17 cellular contexts compared by ENCODE assay signal in the genomic region with DNA sequence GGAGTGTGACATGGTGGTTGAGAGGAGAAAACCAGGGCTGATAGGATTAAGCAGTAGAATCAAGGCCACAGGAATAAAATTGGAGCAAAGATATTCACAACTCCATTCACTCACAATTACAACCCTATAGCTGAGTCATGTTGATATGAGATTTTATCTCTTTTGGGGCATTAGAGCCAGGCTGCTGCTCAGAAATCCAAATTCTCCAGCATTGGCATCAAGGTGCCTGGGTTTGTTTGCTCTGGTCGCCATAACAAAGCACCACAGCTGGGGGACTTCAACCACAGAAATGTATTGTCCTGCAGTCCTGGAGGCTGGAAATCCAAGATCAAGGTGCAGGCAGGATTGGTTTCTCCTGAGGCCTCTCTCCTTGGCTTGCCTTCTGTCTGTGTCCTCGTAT. TPM values are rescaled to one million over a fixed set of nuclear protein-coding genes. Genes with fewer than 3 reads are reported as not detected.
DNase-seq lines count a peak whose midpoint lies in the region; ATAC-seq, FAIRE-seq and TF ChIP-seq lines count a peak whose summit lies in the region.
"Had no signal": no experiment of that assay in that cellular context is flagged by ENCODE, and none has a peak within 500 bp of the region (broad histone marks: within the 10 kb centered on the region; RNA-seq: fewer than 3 reads in every experiment).

No MANE protein-coding gene starts in this region.

- no peak for FAIRE-seq in A549 (lab: Jason Lieb, UNC)
- no peak for FAIRE-seq in RCC 7860 (lab: Jason Lieb, UNC)
- FAIRE-seq in frontal cortex (lab: Jason Lieb, UNC), result no peak
- FAIRE-seq: GM19239 had no signal

- TF ChIP-seq CTCF in A549 (IDR thresholded peaks at IDR 0.05), result no peak

- no peak overlapping the region for H3K4me3 ChIP-seq in A549

- TF ChIP-seq POLR2A in A549 (IDR thresholded peaks at IDR 0.05; ENCODE audit: low read length), result no peak

- POLR2A ChIA-PET in A549 (lab: Yijun Ruan, JAX), result no interaction called here

- WGBS in A549 (ENCODE audit: missing lambda C conversion rate), result 84% methylated on average over 2 of the region's 2 CpGs

- no peak for TF ChIP-seq EP300 in A549 (IDR thresholded peaks at IDR 0.05)

- no peak; a peak in 1 of 6 replicates for ATAC-seq in A549
- ATAC-seq: T-cell had no signal

- no peak for TF ChIP-seq RAD21 in A549 (conservative IDR thresholded peaks at IDR 0.05 in 1 of 2, IDR thresholded peaks at IDR 0.05 in 1 of 2)

- no peaks in the 10 kb centered on the region for H3K9me3 ChIP-seq in A549

- CTCF ChIA-PET in A549 (lab: Yijun Ruan, JAX), result interaction anchor here (1.4 to 1.5 kb wide), 3 partner anchors 10 to 306 kb away, joined by 3 to 5 read pairs (median 3); no protein-coding TSS in a partner anchor

- H3K27ac ChIP-seq in A549, result peak overlapping the region; percentile 19 to 85; a peak in 4 of 6 replicates

- no peak overlapping the region for H3K4me2 ChIP-seq in A549

- H3K4me1 ChIP-seq in A549, result peaks cover 66% of the 10 kb centered on the region

- peak in 1 of 2 experiments; percentile 52 for DNase-seq in A549 (ENCODE audit: low read depth in 1 of 2, low spot score in 1 of 2)
- peak; percentile 82 for DNase-seq in Daoy (ENCODE audit: low read depth)
- peak; percentile 59 for DNase-seq in RCC 7860 (ENCODE audit: low spot score)
- DNase-seq in glomerular visceral epithelial cell (ENCODE audit: extremely low spot score), result peak; percentile 50
- no peak for DNase-seq in stimulated activated naive CD4-positive, alpha-beta T cell treated with Interleukin-2 at 50 U/mL for 16 hours (lab: John Stamatoyannopoulos, UW)
- DNase-seq in frontal cortex (ENCODE audit: low spot score in 2 of 2), result no peak
- DNase-seq in amygdala (lab: John Stamatoyannopoulos, UW), result no peak
- DNase-seq: CD4-positive, CD25-positive, alpha-beta regulatory T cell; EL; Karpas-422; NCI-H2081 treated with DMSO at 0.1 percent for 48 hours; NCI-H2171 treated with DMSO at 0.1 percent for 48 hours; NCI-H526; OCI-M1; SIG-M5; T-cell had no signal

TF ChIP-seq in A549, 52 proteins besides CTCF, POLR2A, EP300 and RAD21:
- TF ChIP-seq GATA3 (IDR thresholded peaks at IDR 0.05; ENCODE audit: borderline replicate concordance), result peak; percentile 48; the same call in 1 of the 2 replicates
- no peak for TF ChIP-seq RARB (CRISPR knock-in tag; IDR thresholded peaks at IDR 0.05)

RNA-seq across cellular contexts. Expression of a gene that starts 52.5 kb away (rescaled TPM):
- polyA plus RNA-seq in A549 (2011; rRNA removed) (23.2 and 42.3 TPM in 2 replicates), A549 (2017; fragmentation: RNase III; extraction: RNeasy Plus Mini Kit Qiagen cat#74134 plus additional on column Dnase treatment) (34.7 to 37.6 TPM (median 37.0 TPM) in 3 replicates)
- polyA plus RNA-seq in A549 (2012; cell fraction: cytosol; rRNA removed), result 10.1 and 12.7 TPM in 2 replicates
- polyA plus RNA-seq in A549 (2012; cell fraction: nucleus; rRNA removed), result 19.9 and 33.8 TPM in 2 replicates
- polyA minus RNA-seq in A549 (2011; rRNA and poly(A)+ RNA removed), result 64.5 and 88.4 TPM in 2 replicates
- 66.3 and 78.2 TPM in 2 replicates for total RNA-seq in Daoy (2014; rRNA removed; shearing (Covaris generic))
- 48.5 TPM for total RNA-seq in frontal cortex

Comparison
In these comparisons a context has a peak if more than half of its experiments do, and no peak if none do; other contexts are left out.
1. DNase-seq: peak in Daoy (single experiment), RCC 7860 (single experiment) and glomerular visceral epithelial cell (single experiment); none in stimulated activated naive CD4-positive, alpha-beta T cell treated with Interleukin-2 at 50 U/mL for 16 hours (single experiment), frontal cortex (0 of 2) and amygdala (0 of 56).